ENCODE assay signal across 15 cellular contexts in genomic region chrX:48933757-48934156, GRCh38. TPM values are rescaled to one million over a fixed set of nuclear protein-coding genes. Genes with fewer than 3 reads are reported as not detected.
DNase-seq lines count a peak whose midpoint lies in the region; ATAC-seq and TF ChIP-seq lines count a peak whose summit lies in the region.
"Had no signal": no experiment of that assay in that cellular context is flagged by ENCODE, and none has a peak within 500 bp of the region (broad histone marks: within the 10 kb centered on the region; RNA-seq: fewer than 3 reads in every experiment).

No MANE protein-coding gene starts in this region.

- CTCF ChIA-PET in activated naive CD4-positive, alpha-beta T cell treated with anti-CD3 and anti-CD28 coated beads for 36 hours (lab: Charles Lee): no interaction called here

- no peak for DNase-seq in natural killer cell treated with Interleukin-12 subunit alpha and Interleukin-12 subunit beta and Interleukin-15 and Interleukin-18, amount 100 ng/mL, for 72 hours (ENCODE audit: low spot score)
- DNase-seq in natural killer cell (no peak), BE2C (no peak)
- DNase-seq in activated naive CD4-positive, alpha-beta T cell treated with anti-CD3 and anti-CD28 coated beads for 36 hours: peak; percentile 74
- DNase-seq: brain microvascular endothelial cell; effector CD8-positive, alpha-beta T cell; IMR-90; NCI-H446; PC-9 had no signal

- H3K36me3 Mint-ChIP-seq in natural killer cell treated with Interleukin-12 subunit alpha and Interleukin-12 subunit beta and Interleukin-15 and Interleukin-18, amount 100 ng/mL, for 72 hours: peaks cover 15% of the 10 kb centered on the region
- H3K36me3 Mint-ChIP-seq in natural killer cell (peaks cover 7% of the 10 kb centered on the region), IgD-negative memory B cell (peaks cover 19% of the 10 kb centered on the region)
- peaks cover 43% of the 10 kb centered on the region for H3K36me3 Mint-ChIP-seq in activated naive CD4-positive, alpha-beta T cell treated with anti-CD3 and anti-CD28 coated beads for 36 hours (ENCODE audit: low read depth)
- H3K36me3 Mint-ChIP-seq in stimulated activated memory B cell treated with anti-CD40 and anti-IgM and Interleukin-4, amounts not matched to agents 10 μg/mL and 1 μg/mL and 100 μg/mL, for 72 hours: peaks cover 32% of the 10 kb centered on the region

- H3K27me3 Mint-ChIP-seq in natural killer cell treated with Interleukin-12 subunit alpha and Interleukin-12 subunit beta and Interleukin-15 and Interleukin-18, amount 100 ng/mL, for 72 hours: no peaks in the 10 kb centered on the region
- no peaks in the 10 kb centered on the region for H3K27me3 Mint-ChIP-seq in natural killer cell (ENCODE audit: low read depth in 2 of 2)
- H3K27me3 Mint-ChIP-seq in IgD-negative memory B cell: peaks cover 3% of the 10 kb centered on the region
- H3K27me3 Mint-ChIP-seq in activated naive CD4-positive, alpha-beta T cell treated with anti-CD3 and anti-CD28 coated beads for 36 hours (ENCODE audit: low read depth): no peaks in the 10 kb centered on the region
- H3K27me3 Mint-ChIP-seq in stimulated activated memory B cell treated with anti-CD40 and anti-IgM and Interleukin-4, amounts not matched to agents 10 μg/mL and 1 μg/mL and 100 μg/mL, for 72 hours: no peaks in the 10 kb centered on the region

- TF ChIP-seq CTCF in natural killer cell (IDR thresholded peaks at IDR 0.05) (no peak), BE2C (IDR thresholded peaks at IDR 0.05; ENCODE audit: low read depth, low read length) (no peak)

- H3K4me3 ChIP-seq in BE2C (ENCODE audit: low read depth, low read length): no peak overlapping the region
- H3K4me3 ChIP-seq: lung, PC-9, suprapubic skin had no signal

- no peaks in the 10 kb centered on the region for H3K9me3 ChIP-seq in BE2C
- H3K9me3 ChIP-seq: suprapubic skin had no signal

- no peaks in the 10 kb centered on the region for H3K9me3 Mint-ChIP-seq in natural killer cell treated with Interleukin-12 subunit alpha and Interleukin-12 subunit beta and Interleukin-15 and Interleukin-18, amount 100 ng/mL, for 72 hours
- H3K9me3 Mint-ChIP-seq in natural killer cell (no peaks in the 10 kb centered on the region), IgD-negative memory B cell (peaks cover 0 to 2% (median 0%) of the 10 kb centered on the region in 3 donors)
- H3K9me3 Mint-ChIP-seq in activated naive CD4-positive, alpha-beta T cell treated with anti-CD3 and anti-CD28 coated beads for 36 hours: no peaks in the 10 kb centered on the region
- H3K9me3 Mint-ChIP-seq in stimulated activated memory B cell treated with anti-CD40 and anti-IgM and Interleukin-4, amounts not matched to agents 10 μg/mL and 1 μg/mL and 100 μg/mL, for 72 hours: no peaks in the 10 kb centered on the region

- H3K27ac Mint-ChIP-seq in natural killer cell treated with Interleukin-12 subunit alpha and Interleukin-12 subunit beta and Interleukin-15 and Interleukin-18, amount 100 ng/mL, for 72 hours: peak overlapping the region; percentile 90 to 96
- peak overlapping the region in 1 of 2 donors; percentile 54 for H3K27ac Mint-ChIP-seq in natural killer cell
- H3K27ac Mint-ChIP-seq in IgD-negative memory B cell: peak overlapping the region; percentile 3 to 95 (median 91)
- H3K27ac Mint-ChIP-seq in activated naive CD4-positive, alpha-beta T cell treated with anti-CD3 and anti-CD28 coated beads for 36 hours: peak overlapping the region; percentile 100
- H3K27ac Mint-ChIP-seq in stimulated activated memory B cell treated with anti-CD40 and anti-IgM and Interleukin-4, amounts not matched to agents 10 μg/mL and 1 μg/mL and 100 μg/mL, for 72 hours: peak overlapping the region; percentile 80

- no peaks in the 10 kb centered on the region for H3K27me3 ChIP-seq in BE2C
- H3K27me3 ChIP-seq: brain microvascular endothelial cell, suprapubic skin had no signal

- H3K36me3 ChIP-seq in BE2C: no peaks in the 10 kb centered on the region; the same call in 1 of the 2 replicates

- H3K4me3 Mint-ChIP-seq in natural killer cell treated with Interleukin-12 subunit alpha and Interleukin-12 subunit beta and Interleukin-15 and Interleukin-18, amount 100 ng/mL, for 72 hours: peak overlapping the region; percentile 63
- no peak overlapping the region for H3K4me3 Mint-ChIP-seq in natural killer cell
- H3K4me3 Mint-ChIP-seq in IgD-negative memory B cell: peak overlapping the region; percentile 27 to 85 (median 73)
- H3K4me3 Mint-ChIP-seq in activated naive CD4-positive, alpha-beta T cell treated with anti-CD3 and anti-CD28 coated beads for 36 hours: peak overlapping the region; percentile 77
- peak overlapping the region; percentile 26 for H3K4me3 Mint-ChIP-seq in stimulated activated memory B cell treated with anti-CD40 and anti-IgM and Interleukin-4, amounts not matched to agents 10 μg/mL and 1 μg/mL and 100 μg/mL, for 72 hours

- H3K4me1 ChIP-seq in BE2C: no peaks in the 10 kb centered on the region
- H3K4me1 ChIP-seq: suprapubic skin had no signal

- peaks cover 50 to 58% of the 10 kb centered on the region in 2 donors for H3K4me1 Mint-ChIP-seq in natural killer cell treated with Interleukin-12 subunit alpha and Interleukin-12 subunit beta and Interleukin-15 and Interleukin-18, amount 100 ng/mL, for 72 hours (ENCODE audit: low read depth in 2 of 2)
- H3K4me1 Mint-ChIP-seq in natural killer cell (peaks cover 29 to 46% of the 10 kb centered on the region in 2 donors), IgD-negative memory B cell (peaks cover 37 to 51% (median 51%) of the 10 kb centered on the region in 3 donors)
- H3K4me1 Mint-ChIP-seq in activated naive CD4-positive, alpha-beta T cell treated with anti-CD3 and anti-CD28 coated beads for 36 hours (ENCODE audit: low read depth): peaks cover 55% of the 10 kb centered on the region
- peaks cover 57% of the 10 kb centered on the region for H3K4me1 Mint-ChIP-seq in stimulated activated memory B cell treated with anti-CD40 and anti-IgM and Interleukin-4, amounts not matched to agents 10 μg/mL and 1 μg/mL and 100 μg/mL, for 72 hours

- intact Hi-C loops in natural killer cell (cut with micrococcal nuclease): loop anchor here (10.0 kb wide), 1 partner anchor 219 kb away; no protein-coding TSS in a partner anchor
- intact Hi-C loops in activated naive CD4-positive, alpha-beta T cell treated with anti-CD3 and anti-CD28 coated beads for 36 hours (cut with micrococcal nuclease): loop anchor here (5.0 to 10.0 kb wide), 2 partner anchors 331 to 944 kb away; partner anchors contain the start of genes FOXP3, PPP1R3F and USP27X

- ATAC-seq in natural killer cell treated with Interleukin-12 subunit alpha and Interleukin-12 subunit beta and Interleukin-15 and Interleukin-18, amount 100 ng/mL, for 72 hours: no peak
- ATAC-seq in natural killer cell: no peak
- no peak for ATAC-seq in stimulated activated memory B cell treated with anti-CD40 and anti-IgM and Interleukin-4, amounts not matched to agents 10 μg/mL and 1 μg/mL and 100 μg/mL, for 72 hours
- no peak for ATAC-seq in GM21528 (IDR thresholded peaks at IDR 0.05; ENCODE audit: low FRiP score, unreplicated experiment)
- ATAC-seq in GM21786 (IDR thresholded peaks at IDR 0.05; ENCODE audit: unreplicated experiment): no peak

RNA-seq across cellular contexts. Expression of gene PIM2, which starts 14.9 kb away (rescaled TPM):
- 100 to 1,000 TPM; 291 to 478 TPM for total RNA-seq in natural killer cell treated with Interleukin-12 subunit alpha and Interleukin-12 subunit beta and Interleukin-15 and Interleukin-18, amount 100 ng/mL, for 72 hours
- total RNA-seq in natural killer cell: 100 to 1,000 TPM; 134 to 173 (median 150) TPM
- polyA plus RNA-seq in IgD-negative memory B cell: 216 TPM
- 100 to 1,000 TPM; 634 to 648 TPM for total RNA-seq in activated naive CD4-positive, alpha-beta T cell treated with anti-CD3 and anti-CD28 coated beads for 36 hours
- polyA plus RNA-seq in BE2C (2012; ENCODE audit: insufficient read depth, insufficient read length, low read depth): 12.5 TPM

RNA-seq across cellular contexts. Expression of gene SLC35A2, which starts 22.3 kb away (rescaled TPM):
- 10 to 100 TPM; 25.5 to 26.9 TPM for total RNA-seq in natural killer cell treated with Interleukin-12 subunit alpha and Interleukin-12 subunit beta and Interleukin-15 and Interleukin-18, amount 100 ng/mL, for 72 hours
- total RNA-seq in natural killer cell: 10 to 100 TPM; 16.5 to 30.1 (median 18.3) TPM
- 9.6 TPM for polyA plus RNA-seq in IgD-negative memory B cell
- total RNA-seq in activated naive CD4-positive, alpha-beta T cell treated with anti-CD3 and anti-CD28 coated beads for 36 hours: 10 to 100 TPM; 23.9 to 26.7 TPM
- polyA plus RNA-seq in BE2C (2012; ENCODE audit: insufficient read depth, insufficient read length, low read depth): 49.5 TPM

RNA-seq across cellular contexts. Expression of gene OTUD5, which starts 23.6 kb away (rescaled TPM):
- 10 to 100 TPM; 75.8 to 79.9 TPM for total RNA-seq in natural killer cell treated with Interleukin-12 subunit alpha and Interleukin-12 subunit beta and Interleukin-15 and Interleukin-18, amount 100 ng/mL, for 72 hours
- total RNA-seq in natural killer cell: 100 to 1,000 TPM in 1 of 3 donors, 10 to 100 TPM in 2; 92.2 to 106 (median 92.5) TPM
- 30.2 TPM for polyA plus RNA-seq in IgD-negative memory B cell
- 10 to 100 TPM; 69.1 to 70.5 TPM for total RNA-seq in activated naive CD4-positive, alpha-beta T cell treated with anti-CD3 and anti-CD28 coated beads for 36 hours
- polyA plus RNA-seq in BE2C (2012; ENCODE audit: insufficient read depth, insufficient read length, low read depth): 77.9 TPM

RNA-seq across cellular contexts. Expression of gene PQBP1, which starts 36.0 kb away (rescaled TPM):
- total RNA-seq in natural killer cell treated with Interleukin-12 subunit alpha and Interleukin-12 subunit beta and Interleukin-15 and Interleukin-18, amount 100 ng/mL, for 72 hours: 10 to 100 TPM; 75.3 to 80.8 TPM
- total RNA-seq in natural killer cell: 10 to 100 TPM; 57.2 to 62.0 (median 59.1) TPM
- 99.8 TPM for polyA plus RNA-seq in IgD-negative memory B cell
- 10 to 100 TPM; 86.8 to 94.5 TPM for total RNA-seq in activated naive CD4-positive, alpha-beta T cell treated with anti-CD3 and anti-CD28 coated beads for 36 hours
- polyA plus RNA-seq in BE2C (2012; ENCODE audit: insufficient read depth, insufficient read length, low read depth): 289 TPM

RNA-seq across cellular contexts. Expression of gene TIMM17B, which starts 36.2 kb away (rescaled TPM):
- total RNA-seq in natural killer cell treated with Interleukin-12 subunit alpha and Interleukin-12 subunit beta and Interleukin-15 and Interleukin-18, amount 100 ng/mL, for 72 hours: 10 to 100 TPM; 64.0 to 64.6 TPM
- total RNA-seq in natural killer cell: 10 to 100 TPM; 40.3 to 45.6 (median 44.5) TPM
- polyA plus RNA-seq in IgD-negative memory B cell: 90.3 TPM
- 10 to 100 TPM; 88.0 to 94.9 TPM for total RNA-seq in activated naive CD4-positive, alpha-beta T cell treated with anti-CD3 and anti-CD28 coated beads for 36 hours
- polyA plus RNA-seq in BE2C (2012; ENCODE audit: insufficient read depth, insufficient read length, low read depth): 213 TPM
